In genomic region chr13:40672310-40673060, GRCh38 we compare ENCODE assay signal across 1 cellular context.
TF ChIP-seq lines count a peak whose summit lies in the region.

No MANE protein-coding gene starts in this region.

TF ChIP-seq in K562, 482 proteins besides CTCF, POLR2A, EP300 and RAD21 (continued from another document and continues in another):
- TF ChIP-seq ZNF184 (CRISPR knock-in tag; IDR thresholded peaks at IDR 0.05) (no peak), EGR1 (conservative IDR thresholded peaks at IDR 0.05) (no peak), ZNF830 (CRISPR knock-in tag; IDR thresholded peaks at IDR 0.05) (no peak), CREM (IDR thresholded peaks at IDR 0.05; ENCODE audit: low read depth) (no peak), XRCC5 (IDR thresholded peaks at IDR 0.05; ENCODE audit: low read depth, low read length) (no peak), ZNF316 (IDR thresholded peaks at IDR 0.05) (peak; percentile 71), ZNF639 (CRISPR knock-in tag; conservative IDR thresholded peaks at IDR 0.05 in 1 of 2, IDR thresholded peaks at IDR 0.05 in 1 of 2) (no peak), SAFB2 (IDR thresholded peaks at IDR 0.05; ENCODE audit: borderline replicate concordance, low read depth, low read length, severe bottlenecking) (no peak), CBFA2T3 (IDR thresholded peaks at IDR 0.05) (peak; percentile 87), MCM2 (IDR thresholded peaks at IDR 0.05; ENCODE audit: low read depth) (no peak), DACH1 (IDR thresholded peaks at IDR 0.05; ENCODE audit: partially characterized antibody) (peak; percentile 70), RBM14 (IDR thresholded peaks at IDR 0.05; ENCODE audit: borderline replicate concordance, insufficient read depth, low read depth, low read length) (no peak), GATA2 (CRISPR knock-in tag; IDR thresholded peaks at IDR 0.05) (0 out of 2 replicates have a peak, but pooled peaks have one; percentile 39), MXD1 (CRISPR knock-in tag; IDR thresholded peaks at IDR 0.05; ENCODE audit: borderline replicate concordance, poor library complexity, severe bottlenecking) (no peak), MNT (conservative IDR thresholded peaks at IDR 0.05) (peak; percentile 58 to 69; a peak in 3 of 4 replicates), FOXJ2 (tag; IDR thresholded peaks at IDR 0.05) (no peak), PATZ1 (CRISPR knock-in tag; IDR thresholded peaks at IDR 0.05; ENCODE audit: borderline replicate concordance) (no peak), SMARCE1 (IDR thresholded peaks at IDR 0.05) (peak; percentile 87), RNF219 (CRISPR knock-in tag; IDR thresholded peaks at IDR 0.05) (no peak), SP1 (CRISPR knock-in tag; IDR thresholded peaks at IDR 0.05) (0 out of 2 replicates have a peak, but pooled peaks have one; percentile 9), ZNF57 (CRISPR knock-in tag; IDR thresholded peaks at IDR 0.05) (no peak), BDP1 (IDR thresholded peaks at IDR 0.05; ENCODE audit: insufficient read depth, insufficient read length) (no peak), ZNF76 (CRISPR knock-in tag; IDR thresholded peaks at IDR 0.05; ENCODE audit: borderline replicate concordance) (no peak), CHCHD3 (CRISPR knock-in tag; IDR thresholded peaks at IDR 0.05) (no peak), ZNF431 (CRISPR knock-in tag; IDR thresholded peaks at IDR 0.05) (no peak), MAX (CRISPR knock-in tag; IDR thresholded peaks at IDR 0.05) (no peak), FOS (IDR thresholded peaks at IDR 0.05; ENCODE audit: extremely low read depth, insufficient read length) (no peak)
- TF ChIP-seq, protein P1, sequence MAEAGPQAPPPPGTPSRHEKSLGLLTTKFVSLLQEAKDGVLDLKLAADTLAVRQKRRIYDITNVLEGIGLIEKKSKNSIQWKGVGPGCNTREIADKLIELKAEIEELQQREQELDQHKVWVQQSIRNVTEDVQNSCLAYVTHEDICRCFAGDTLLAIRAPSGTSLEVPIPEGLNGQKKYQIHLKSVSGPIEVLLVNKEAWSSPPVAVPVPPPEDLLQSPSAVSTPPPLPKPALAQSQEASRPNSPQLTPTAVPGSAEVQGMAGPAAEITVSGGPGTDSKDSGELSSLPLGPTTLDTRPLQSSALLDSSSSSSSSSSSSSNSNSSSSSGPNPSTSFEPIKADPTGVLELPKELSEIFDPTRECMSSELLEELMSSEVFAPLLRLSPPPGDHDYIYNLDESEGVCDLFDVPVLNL (CRISPR knock-in tag; IDR thresholded peaks at IDR 0.05; ENCODE audit: low read depth) = no peak
- TF ChIP-seq, protein P2, sequence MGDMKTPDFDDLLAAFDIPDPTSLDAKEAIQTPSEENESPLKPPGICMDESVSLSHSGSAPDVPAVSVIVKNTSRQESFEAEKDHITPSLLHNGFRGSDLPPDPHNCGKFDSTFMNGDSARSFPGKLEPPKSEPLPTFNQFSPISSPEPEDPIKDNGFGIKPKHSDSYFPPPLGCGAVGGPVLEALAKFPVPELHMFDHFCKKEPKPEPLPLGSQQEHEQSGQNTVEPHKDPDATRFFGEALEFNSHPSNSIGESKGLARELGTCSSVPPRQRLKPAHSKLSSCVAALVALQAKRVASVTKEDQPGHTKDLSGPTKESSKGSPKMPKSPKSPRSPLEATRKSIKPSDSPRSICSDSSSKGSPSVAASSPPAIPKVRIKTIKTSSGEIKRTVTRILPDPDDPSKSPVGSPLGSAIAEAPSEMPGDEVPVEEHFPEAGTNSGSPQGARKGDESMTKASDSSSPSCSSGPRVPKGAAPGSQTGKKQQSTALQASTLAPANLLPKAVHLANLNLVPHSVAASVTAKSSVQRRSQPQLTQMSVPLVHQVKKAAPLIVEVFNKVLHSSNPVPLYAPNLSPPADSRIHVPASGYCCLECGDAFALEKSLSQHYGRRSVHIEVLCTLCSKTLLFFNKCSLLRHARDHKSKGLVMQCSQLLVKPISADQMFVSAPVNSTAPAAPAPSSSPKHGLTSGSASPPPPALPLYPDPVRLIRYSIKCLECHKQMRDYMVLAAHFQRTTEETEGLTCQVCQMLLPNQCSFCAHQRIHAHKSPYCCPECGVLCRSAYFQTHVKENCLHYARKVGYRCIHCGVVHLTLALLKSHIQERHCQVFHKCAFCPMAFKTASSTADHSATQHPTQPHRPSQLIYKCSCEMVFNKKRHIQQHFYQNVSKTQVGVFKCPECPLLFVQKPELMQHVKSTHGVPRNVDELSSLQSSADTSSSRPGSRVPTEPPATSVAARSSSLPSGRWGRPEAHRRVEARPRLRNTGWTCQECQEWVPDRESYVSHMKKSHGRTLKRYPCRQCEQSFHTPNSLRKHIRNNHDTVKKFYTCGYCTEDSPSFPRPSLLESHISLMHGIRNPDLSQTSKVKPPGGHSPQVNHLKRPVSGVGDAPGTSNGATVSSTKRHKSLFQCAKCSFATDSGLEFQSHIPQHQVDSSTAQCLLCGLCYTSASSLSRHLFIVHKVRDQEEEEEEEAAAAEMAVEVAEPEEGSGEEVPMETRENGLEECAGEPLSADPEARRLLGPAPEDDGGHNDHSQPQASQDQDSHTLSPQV (IDR thresholded peaks at IDR 0.05) = no peak
- TF ChIP-seq, protein P3, sequence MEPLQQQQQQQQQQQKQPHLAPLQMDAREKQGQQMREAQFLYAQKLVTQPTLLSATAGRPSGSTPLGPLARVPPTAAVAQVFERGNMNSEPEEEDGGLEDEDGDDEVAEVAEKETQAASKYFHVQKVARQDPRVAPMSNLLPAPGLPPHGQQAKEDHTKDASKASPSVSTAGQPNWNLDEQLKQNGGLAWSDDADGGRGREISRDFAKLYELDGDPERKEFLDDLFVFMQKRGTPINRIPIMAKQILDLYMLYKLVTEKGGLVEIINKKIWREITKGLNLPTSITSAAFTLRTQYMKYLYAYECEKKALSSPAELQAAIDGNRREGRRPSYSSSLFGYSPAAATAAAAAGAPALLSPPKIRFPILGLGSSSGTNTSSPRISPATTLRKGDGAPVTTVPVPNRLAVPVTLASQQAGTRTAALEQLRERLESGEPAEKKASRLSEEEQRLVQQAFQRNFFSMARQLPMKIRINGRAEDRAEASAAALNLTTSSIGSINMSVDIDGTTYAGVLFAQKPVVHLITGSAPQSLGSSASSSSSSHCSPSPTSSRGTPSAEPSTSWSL (CRISPR knock-in tag; IDR thresholded peaks at IDR 0.05; ENCODE audit: borderline replicate concordance) = no peak
- TF ChIP-seq, protein P4, sequence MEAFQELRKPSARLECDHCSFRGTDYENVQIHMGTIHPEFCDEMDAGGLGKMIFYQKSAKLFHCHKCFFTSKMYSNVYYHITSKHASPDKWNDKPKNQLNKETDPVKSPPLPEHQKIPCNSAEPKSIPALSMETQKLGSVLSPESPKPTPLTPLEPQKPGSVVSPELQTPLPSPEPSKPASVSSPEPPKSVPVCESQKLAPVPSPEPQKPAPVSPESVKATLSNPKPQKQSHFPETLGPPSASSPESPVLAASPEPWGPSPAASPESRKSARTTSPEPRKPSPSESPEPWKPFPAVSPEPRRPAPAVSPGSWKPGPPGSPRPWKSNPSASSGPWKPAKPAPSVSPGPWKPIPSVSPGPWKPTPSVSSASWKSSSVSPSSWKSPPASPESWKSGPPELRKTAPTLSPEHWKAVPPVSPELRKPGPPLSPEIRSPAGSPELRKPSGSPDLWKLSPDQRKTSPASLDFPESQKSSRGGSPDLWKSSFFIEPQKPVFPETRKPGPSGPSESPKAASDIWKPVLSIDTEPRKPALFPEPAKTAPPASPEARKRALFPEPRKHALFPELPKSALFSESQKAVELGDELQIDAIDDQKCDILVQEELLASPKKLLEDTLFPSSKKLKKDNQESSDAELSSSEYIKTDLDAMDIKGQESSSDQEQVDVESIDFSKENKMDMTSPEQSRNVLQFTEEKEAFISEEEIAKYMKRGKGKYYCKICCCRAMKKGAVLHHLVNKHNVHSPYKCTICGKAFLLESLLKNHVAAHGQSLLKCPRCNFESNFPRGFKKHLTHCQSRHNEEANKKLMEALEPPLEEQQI (IDR thresholded peaks at IDR 0.05) = no peak
- TF ChIP-seq, protein P5, sequence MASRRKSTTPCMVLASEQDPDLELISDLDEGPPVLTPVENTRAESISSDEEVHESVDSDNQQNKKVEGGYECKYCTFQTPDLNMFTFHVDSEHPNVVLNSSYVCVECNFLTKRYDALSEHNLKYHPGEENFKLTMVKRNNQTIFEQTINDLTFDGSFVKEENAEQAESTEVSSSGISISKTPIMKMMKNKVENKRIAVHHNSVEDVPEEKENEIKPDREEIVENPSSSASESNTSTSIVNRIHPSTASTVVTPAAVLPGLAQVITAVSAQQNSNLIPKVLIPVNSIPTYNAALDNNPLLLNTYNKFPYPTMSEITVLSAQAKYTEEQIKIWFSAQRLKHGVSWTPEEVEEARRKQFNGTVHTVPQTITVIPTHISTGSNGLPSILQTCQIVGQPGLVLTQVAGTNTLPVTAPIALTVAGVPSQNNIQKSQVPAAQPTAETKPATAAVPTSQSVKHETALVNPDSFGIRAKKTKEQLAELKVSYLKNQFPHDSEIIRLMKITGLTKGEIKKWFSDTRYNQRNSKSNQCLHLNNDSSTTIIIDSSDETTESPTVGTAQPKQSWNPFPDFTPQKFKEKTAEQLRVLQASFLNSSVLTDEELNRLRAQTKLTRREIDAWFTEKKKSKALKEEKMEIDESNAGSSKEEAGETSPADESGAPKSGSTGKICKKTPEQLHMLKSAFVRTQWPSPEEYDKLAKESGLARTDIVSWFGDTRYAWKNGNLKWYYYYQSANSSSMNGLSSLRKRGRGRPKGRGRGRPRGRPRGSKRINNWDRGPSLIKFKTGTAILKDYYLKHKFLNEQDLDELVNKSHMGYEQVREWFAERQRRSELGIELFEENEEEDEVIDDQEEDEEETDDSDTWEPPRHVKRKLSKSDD (conservative IDR thresholded peaks at IDR 0.05; ENCODE audit: low read length) = no peak
- TF ChIP-seq, protein P6, sequence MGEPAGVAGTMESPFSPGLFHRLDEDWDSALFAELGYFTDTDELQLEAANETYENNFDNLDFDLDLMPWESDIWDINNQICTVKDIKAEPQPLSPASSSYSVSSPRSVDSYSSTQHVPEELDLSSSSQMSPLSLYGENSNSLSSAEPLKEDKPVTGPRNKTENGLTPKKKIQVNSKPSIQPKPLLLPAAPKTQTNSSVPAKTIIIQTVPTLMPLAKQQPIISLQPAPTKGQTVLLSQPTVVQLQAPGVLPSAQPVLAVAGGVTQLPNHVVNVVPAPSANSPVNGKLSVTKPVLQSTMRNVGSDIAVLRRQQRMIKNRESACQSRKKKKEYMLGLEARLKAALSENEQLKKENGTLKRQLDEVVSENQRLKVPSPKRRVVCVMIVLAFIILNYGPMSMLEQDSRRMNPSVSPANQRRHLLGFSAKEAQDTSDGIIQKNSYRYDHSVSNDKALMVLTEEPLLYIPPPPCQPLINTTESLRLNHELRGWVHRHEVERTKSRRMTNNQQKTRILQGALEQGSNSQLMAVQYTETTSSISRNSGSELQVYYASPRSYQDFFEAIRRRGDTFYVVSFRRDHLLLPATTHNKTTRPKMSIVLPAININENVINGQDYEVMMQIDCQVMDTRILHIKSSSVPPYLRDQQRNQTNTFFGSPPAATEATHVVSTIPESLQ (CRISPR knock-in tag; IDR thresholded peaks at IDR 0.05) = no peak
